In genomic region chr15:74545776-74546656, GRCh38 we compare ENCODE assay signal across 8 cellular contexts. TPM values are rescaled to one million over a fixed set of nuclear protein-coding genes. Genes with fewer than 3 reads are reported as not detected.
DNase-seq lines count a peak whose midpoint lies in the region; ATAC-seq and TF ChIP-seq lines count a peak whose summit lies in the region.

No MANE protein-coding gene starts in this region.

- H3K27me3 Mint-ChIP-seq in T-cell = no peaks in the 10 kb centered on the region

- peaks cover 48% of the 10 kb centered on the region for H3K4me1 ChIP-seq in adipocyte (ENCODE audit: control insufficient read depth, insufficient read depth, low read length)
- H3K4me1 ChIP-seq in heart right ventricle = peaks cover 6 to 72% (median 35%) of the 10 kb centered on the region in 9 donors

- CTCF ChIA-PET in T-cell (lab: Charles Lee) = interaction anchor here (0.6 to 0.9 kb wide), 3 partner anchors 20 to 62 kb away, joined by 3 to 4 read pairs (median 3); no protein-coding TSS in a partner anchor

- H3K36me3 ChIP-seq in adipocyte (ENCODE audit: control insufficient read depth, insufficient read depth, low read length, severe bottlenecking) = no peaks in the 10 kb centered on the region
- H3K36me3 ChIP-seq in heart right ventricle = peaks cover 0 to 24% (median 0%) of the 10 kb centered on the region in 9 donors

- peak overlapping the region; percentile 33 for H3K4me3 ChIP-seq in GM12864 (ENCODE audit: low read depth, low read length)
- no peak overlapping the region for H3K4me3 ChIP-seq in adipocyte (ENCODE audit: low read length)
- peak overlapping the region in 2 of 10 donors; percentile 1 to 7 for H3K4me3 ChIP-seq in heart right ventricle

- H3K9me3 Mint-ChIP-seq in T-cell = no peaks in the 10 kb centered on the region

- H3K36me3 Mint-ChIP-seq in T-cell = peaks cover 21% of the 10 kb centered on the region

- peaks cover 78 to 83% (median 80%) of the 10 kb centered on the region in 3 donors for H3K4me1 Mint-ChIP-seq in T-cell

- peak; percentile 75 for DNase-seq in GM12864 (ENCODE audit: low read depth)
- peak; percentile 98 for DNase-seq in NCI-H1417 treated with DMSO at 0.1 percent for 48 hours (lab: John Stamatoyannopoulos, UW)
- DNase-seq in T-cell = peak; percentile 53 to 92 (median 73)
- DNase-seq in adipocyte (ENCODE audit: low read depth) = peak; percentile 99
- DNase-seq in heart right ventricle = peak; percentile 97 to 99
- peak; percentile 88 for DNase-seq in retina
- DNase-seq in NCI-H1930 (lab: John Stamatoyannopoulos, UW) = no peak

- TF ChIP-seq CTCF in GM12864 (IDR thresholded peaks at IDR 0.05; ENCODE audit: low read depth, low read length, missing control alignments) (no peak), heart right ventricle (IDR thresholded peaks at IDR 0.05) (no peak)

- H3K9ac ChIP-seq in adipocyte (ENCODE audit: low read length) = no peak overlapping the region

- H3K27me3 ChIP-seq in adipocyte (replicated peaks; ENCODE audit: control insufficient read depth, insufficient read depth, low read length) = no peaks in the 10 kb centered on the region
- H3K27me3 ChIP-seq in heart right ventricle = no peaks in the 10 kb centered on the region

- peak; percentile 60 for ATAC-seq in HG02759 (IDR thresholded peaks at IDR 0.05; ENCODE audit: unreplicated experiment)
- ATAC-seq in T-cell (replicated peaks in 1 of 4) = peak; percentile 59 to 74 (median 68)
- peak; percentile 95 to 98 (median 96) for ATAC-seq in heart right ventricle

- H3K27ac Mint-ChIP-seq in T-cell = peak overlapping the region; percentile 62 to 88

- intact Hi-C loops in heart right ventricle (cut with DNase I) = loop anchor here in 5 of 10 donors (2.0 to 5.0 kb wide), 4 partner anchors 51 to 85 kb away; partner anchors contain the start of genes CLK3 (in 2 of the 5) and UBL7 (in 1 of the 5)

- POLR2A ChIA-PET in T-cell (lab: Charles Lee) = no interaction called here

- H3K9me3 ChIP-seq in adipocyte (ENCODE audit: control insufficient read depth, low read length) = no peaks in the 10 kb centered on the region
- no peaks in the 10 kb centered on the region for H3K9me3 ChIP-seq in heart right ventricle

- H3K4me3 Mint-ChIP-seq in T-cell = peak overlapping the region; percentile 59 to 70 (median 62)

- WGBS in heart right ventricle, 2 donors = 1% methylated on average over 23 of the region's 23 CpGs

- peak overlapping the region in 2 of 10 donors; percentile 23 to 46 for H3K27ac ChIP-seq in heart right ventricle

RNA-seq across cellular contexts. Expression of gene ARID3B, which starts 5.0 kb away (rescaled TPM):
- 10 to 100 TPM; 36.2 to 48.7 (median 42.9) TPM for total RNA-seq in T-cell
- total RNA-seq in heart right ventricle = 1 to 10 TPM; 1.2 to 3.7 (median 2.4) TPM
- polyA plus RNA-seq in heart right ventricle = 1 to 10 TPM; 1.4 to 3.0 TPM

Comparison
In these comparisons a context has a peak if more than half of its experiments do, and no peak if none do; other contexts are left out.
1. DNase-seq: peak in GM12864 (single experiment), NCI-H1417 treated with DMSO at 0.1 percent for 48 hours (single experiment), T-cell (34 of 34), adipocyte (single experiment), heart right ventricle (2 of 2) and retina (single experiment); none in NCI-H1930 (0 of 2).
2. RNA of gene ARID3B, which starts 5.0 kb away (total RNA-seq): 36.2 to 48.7 TPM in T-cell; 1.2 to 3.7 TPM in heart right ventricle; every median in the first group is over 4 times any median in the second.
3. Peak in every context shown above with its lines, with median percentiles within 50 percentile points of each other: ATAC-seq.